ENCODE assay signal across 21 cellular contexts in genomic region chr19:47416667-47417033, GRCh38. TPM values are rescaled to one million over a fixed set of nuclear protein-coding genes. Genes with fewer than 3 reads are reported as not detected.
"Had no signal": no experiment of that assay in that cellular context is flagged by ENCODE, and none has a peak within 500 bp of the region (broad histone marks: within the 10 kb centered on the region; RNA-seq: fewer than 3 reads in every experiment).

No MANE protein-coding gene starts in this region.

- H3K9ac ChIP-seq: parathyroid adenoma had no signal

- H3K27ac ChIP-seq: esophagus muscularis mucosa, parathyroid adenoma, sigmoid colon, tibial artery had no signal

- H3K36me3 Mint-ChIP-seq: activated naive CD4-positive, alpha-beta T cell treated with anti-CD3 and anti-CD28 coated beads, Interleukin-2, amount 10 ng/mL, durations not matched to agents 7 days and 5 days had no signal

- ATAC-seq: activated naive CD8-positive, alpha-beta T cell treated with anti-CD3 and anti-CD28 coated beads, Interleukin-2, amount 50 U/mL, for 24 hours; left colon; SK-N-SH treated with all-trans-retinoic acid at 6 μM for 48 hours had no signal

- DNase-seq: activated CD4-positive, alpha-beta T cell treated with anti-CD3 and anti-CD28 coated beads, Interleukin-2, amount 10 ng/mL, durations not matched to agents 7 days and 5 days; activated CD8-positive, alpha-beta memory T cell treated with anti-CD3 and anti-CD28 coated beads for 24 hours; activated CD8-positive, alpha-beta memory T cell treated with anti-CD3 and anti-CD28 coated beads, Interleukin-2, amount 50 U/mL, for 48 hours; activated effector memory CD4-positive, alpha-beta T cell treated with Interleukin-2 at 50 U/mL for 16 hours; activated naive CD4-positive, alpha-beta T cell treated with anti-CD3 and anti-CD28 coated beads, Interleukin-2, amount 10 ng/mL, durations not matched to agents 7 days and 5 days; activated naive CD8-positive, alpha-beta T cell treated with anti-CD3 and anti-CD28 coated beads, Interleukin-2, amount 50 U/mL, for 24 hours; activated T-cell treated with anti-CD3 and anti-CD28 coated beads, Interleukin-2, amount 50 U/mL, for 48 hours; aorta; cerebellar nuclear complex; cortex of kidney; effector CD4-positive, alpha-beta T cell; left colon; sigmoid colon; stimulated activated naive CD4-positive, alpha-beta T cell; T-helper 1 cell; tibial artery had no signal

- H3K4me3 ChIP-seq: esophagus muscularis mucosa, sigmoid colon, tibial artery had no signal

- H3K4me1 ChIP-seq: parathyroid adenoma had no signal

- H2AFZ ChIP-seq: parathyroid adenoma had no signal

- H3K9me3 Mint-ChIP-seq: activated CD4-positive, alpha-beta T cell treated with anti-CD3 and anti-CD28 coated beads, Interleukin-2, amount 10 ng/mL, durations not matched to agents 7 days and 5 days; activated naive CD4-positive, alpha-beta T cell treated with anti-CD3 and anti-CD28 coated beads, Interleukin-2, amount 10 ng/mL, durations not matched to agents 7 days and 5 days; activated naive CD8-positive, alpha-beta T cell treated with anti-CD3 and anti-CD28 coated beads, Interleukin-2, amount 50 U/mL, for 24 hours had no signal

- H3K27ac Mint-ChIP-seq: activated CD4-positive, alpha-beta T cell treated with anti-CD3 and anti-CD28 coated beads, Interleukin-2, amount 10 ng/mL, durations not matched to agents 7 days and 5 days; activated naive CD4-positive, alpha-beta T cell treated with anti-CD3 and anti-CD28 coated beads, Interleukin-2, amount 10 ng/mL, durations not matched to agents 7 days and 5 days; activated naive CD8-positive, alpha-beta T cell treated with anti-CD3 and anti-CD28 coated beads, Interleukin-2, amount 50 U/mL, for 24 hours had no signal

- H3K9me3 ChIP-seq: esophagus muscularis mucosa, sigmoid colon, tibial artery had no signal

- H3K79me2 ChIP-seq: parathyroid adenoma had no signal

- H3K4me3 Mint-ChIP-seq: activated CD4-positive, alpha-beta T cell treated with anti-CD3 and anti-CD28 coated beads, Interleukin-2, amount 10 ng/mL, durations not matched to agents 7 days and 5 days; activated naive CD4-positive, alpha-beta T cell treated with anti-CD3 and anti-CD28 coated beads, Interleukin-2, amount 10 ng/mL, durations not matched to agents 7 days and 5 days; activated naive CD8-positive, alpha-beta T cell treated with anti-CD3 and anti-CD28 coated beads, Interleukin-2, amount 50 U/mL, for 24 hours had no signal

RNA-seq across cellular contexts. Expression of gene MEIS3, which starts 2.7 kb away (rescaled TPM):
- total RNA-seq: activated CD4-positive, alpha-beta T cell treated with anti-CD3 and anti-CD28 coated beads, Interleukin-2, amount 10 ng/mL, durations not matched to agents 7 days and 5 days; mononuclear cell had no signal

RNA-seq across cellular contexts. Expression of gene SLC8A2, which starts 55.0 kb away (rescaled TPM):
- total RNA-seq: activated CD4-positive, alpha-beta T cell treated with anti-CD3 and anti-CD28 coated beads, Interleukin-2, amount 10 ng/mL, durations not matched to agents 7 days and 5 days; lung microvascular endothelial cell; mononuclear cell had no signal
- polyA plus RNA-seq: aorta had no signal
